Comparison of ENCODE assay signal across 7 cellular contexts in genomic region chr1:9429369-9429766, GRCh38.
DNase-seq lines count a peak whose midpoint lies in the region; ATAC-seq lines count a peak whose summit lies in the region.

No MANE protein-coding gene starts in this region.

- H3K4me1 ChIP-seq in adipocyte (ENCODE audit: control insufficient read depth, insufficient read depth, low read length) (peaks cover 10% of the 10 kb centered on the region), stomach smooth muscle (ENCODE audit: control insufficient read depth, insufficient read depth, low read length) (peaks cover 18% of the 10 kb centered on the region)

- H3K27me3 ChIP-seq in adipocyte (replicated peaks; ENCODE audit: control insufficient read depth, insufficient read depth, low read length), result no peaks in the 10 kb centered on the region
- no peaks in the 10 kb centered on the region for H3K27me3 ChIP-seq in stomach smooth muscle (ENCODE audit: control insufficient read depth in 1 of 2, insufficient read depth in 2 of 2, low read length in 2 of 2)

- H3K27ac Mint-ChIP-seq in IgD-negative memory B cell (peak overlapping the region; percentile 96 to 98 (median 96)), immature natural killer cell (peak overlapping the region; percentile 82 to 94 (median 90))

- ATAC-seq in HG03460 (IDR thresholded peaks at IDR 0.05; ENCODE audit: unreplicated experiment), result no peak

- no peak for DNase-seq in adipocyte (ENCODE audit: low read depth)
- DNase-seq in immature natural killer cell, result no peak
- DNase-seq in NAMALWA (ENCODE audit: low spot score), result no peak
- DNase-seq in NCI-H1105 treated with DMSO at 0.1 percent for 48 hours (lab: John Stamatoyannopoulos, UW), result no peak

- H3K36me3 Mint-ChIP-seq in IgD-negative memory B cell, result peaks cover 2% of the 10 kb centered on the region
- no peaks in the 10 kb centered on the region for H3K36me3 Mint-ChIP-seq in immature natural killer cell

- no peaks in the 10 kb centered on the region for H3K9me3 Mint-ChIP-seq in IgD-negative memory B cell
- no peaks in the 10 kb centered on the region for H3K9me3 Mint-ChIP-seq in immature natural killer cell

- H3K27me3 Mint-ChIP-seq in IgD-negative memory B cell (peaks cover 3% of the 10 kb centered on the region), immature natural killer cell (ENCODE audit: low read depth in 3 of 3) (peaks cover 28 to 34% (median 31%) of the 10 kb centered on the region in 3 donors)

- peak overlapping the region; percentile 92 for H3K27ac ChIP-seq in stomach smooth muscle (ENCODE audit: low read length)

- H3K36me3 ChIP-seq in adipocyte (ENCODE audit: control insufficient read depth, insufficient read depth, low read length, severe bottlenecking), result no peaks in the 10 kb centered on the region
- H3K36me3 ChIP-seq in stomach smooth muscle (ENCODE audit: control insufficient read depth in 2 of 2, insufficient read depth in 2 of 2, low read length in 2 of 2), result no peaks in the 10 kb centered on the region

- H3K4me1 Mint-ChIP-seq in IgD-negative memory B cell (peaks cover 37 to 41% (median 39%) of the 10 kb centered on the region in 3 donors), immature natural killer cell (peaks cover 44 to 46% of the 10 kb centered on the region in 2 donors)

- H3K9ac ChIP-seq in adipocyte (ENCODE audit: low read length) (peak overlapping the region; percentile 82), stomach smooth muscle (ENCODE audit: low read length in 2 of 2) (peak overlapping the region; percentile 74 to 80)

- H3K9me3 ChIP-seq in adipocyte (ENCODE audit: control insufficient read depth, low read length), result no peaks in the 10 kb centered on the region
- H3K9me3 ChIP-seq in stomach smooth muscle (ENCODE audit: control insufficient read depth in 2 of 2, low read length in 2 of 2), result no peaks in the 10 kb centered on the region

- peak overlapping the region; percentile 87 for H3K4me3 ChIP-seq in adipocyte (ENCODE audit: low read length)
- H3K4me3 ChIP-seq in stomach smooth muscle (ENCODE audit: low read length in 2 of 2), result peak overlapping the region; percentile 87 to 90

- peak overlapping the region; percentile 90 to 98 (median 97) for H3K4me3 Mint-ChIP-seq in IgD-negative memory B cell
- peak overlapping the region; percentile 87 to 98 (median 96) for H3K4me3 Mint-ChIP-seq in immature natural killer cell
